Comparison of ENCODE assay signal across 16 cellular contexts in genomic region chr14:104366931-104367810, GRCh38.
DNase-seq lines count a peak whose midpoint lies in the region; ATAC-seq and TF ChIP-seq lines count a peak whose summit lies in the region.
"Had no signal": no experiment of that assay in that cellular context is flagged by ENCODE, and none has a peak within 500 bp of the region (broad histone marks: within the 10 kb centered on the region; RNA-seq: fewer than 3 reads in every experiment).

No MANE protein-coding gene starts in this region.

- H3K4me3 Mint-ChIP-seq in stimulated activated memory B cell treated with anti-CD40 and anti-IgM and Interleukin-4, amounts not matched to agents 10 μg/mL and 1 μg/mL and 100 μg/mL, for 72 hours, result no peak overlapping the region
- H3K4me3 Mint-ChIP-seq: CD4-positive, alpha-beta memory T cell; H9 had no signal

- TF ChIP-seq CTCF in lower lobe of right lung (IDR thresholded peaks at IDR 0.05), result no peak

- peaks cover 22% of the 10 kb centered on the region for H3K27me3 ChIP-seq in lower lobe of right lung (ENCODE audit: low read depth)
- H3K27me3 ChIP-seq: BE2C had no signal

- H3K27ac ChIP-seq in lower lobe of right lung, result no peak overlapping the region
- H3K27ac ChIP-seq: A549, C4-2B had no signal

- no peak overlapping the region for H3K4me3 ChIP-seq in lower lobe of right lung
- H3K4me3 ChIP-seq: A549 had no signal

- no peaks in the 10 kb centered on the region for H3K9me3 ChIP-seq in lower lobe of right lung
- H3K9me3 ChIP-seq: A549, BE2C had no signal

- H3K36me3 ChIP-seq in lower lobe of right lung, result no peaks in the 10 kb centered on the region
- H3K36me3 ChIP-seq: BE2C had no signal

- peaks cover 37% of the 10 kb centered on the region for H3K27me3 Mint-ChIP-seq in stimulated activated memory B cell treated with anti-CD40 and anti-IgM and Interleukin-4, amounts not matched to agents 10 μg/mL and 1 μg/mL and 100 μg/mL, for 72 hours
- H3K27me3 Mint-ChIP-seq: CD4-positive, alpha-beta memory T cell had no signal

- peaks cover 9% of the 10 kb centered on the region for H3K9me3 Mint-ChIP-seq in stimulated activated memory B cell treated with anti-CD40 and anti-IgM and Interleukin-4, amounts not matched to agents 10 μg/mL and 1 μg/mL and 100 μg/mL, for 72 hours
- H3K9me3 Mint-ChIP-seq: H9 had no signal

- ATAC-seq in Right ventricle myocardium superior (ENCODE audit: poor library complexity), result no peak
- no peak for ATAC-seq in left ventricle myocardium superior
- no peak for ATAC-seq in lower lobe of right lung
- ATAC-seq in stimulated activated memory B cell treated with anti-CD40 and anti-IgM and Interleukin-4, amounts not matched to agents 10 μg/mL and 1 μg/mL and 100 μg/mL, for 72 hours, result peak; percentile 4
- ATAC-seq in HG02642 (IDR thresholded peaks at IDR 0.05; ENCODE audit: poor library complexity, unreplicated experiment), result no peak
- ATAC-seq: A549 had no signal

- H3K4me1 Mint-ChIP-seq in stimulated activated memory B cell treated with anti-CD40 and anti-IgM and Interleukin-4, amounts not matched to agents 10 μg/mL and 1 μg/mL and 100 μg/mL, for 72 hours, result no peaks in the 10 kb centered on the region

- no peaks in the 10 kb centered on the region for H3K36me3 Mint-ChIP-seq in stimulated activated memory B cell treated with anti-CD40 and anti-IgM and Interleukin-4, amounts not matched to agents 10 μg/mL and 1 μg/mL and 100 μg/mL, for 72 hours
- H3K36me3 Mint-ChIP-seq: CD4-positive, alpha-beta memory T cell had no signal

- peak; percentile 26 for DNase-seq in Right ventricle myocardium superior
- no peak for DNase-seq in cardiac septum (ENCODE audit: low spot score)
- DNase-seq in left ventricle myocardium superior, result peak; percentile 14
- DNase-seq in lower lobe of right lung, result peak; percentile 25
- DNase-seq in NCI-H226, result no peak
- DNase-seq in activated naive CD4-positive, alpha-beta T cell (lab: John Stamatoyannopoulos, UW), result no peak
- DNase-seq: CD4-positive, alpha-beta memory T cell; COR-L47; GF-D8; GOT3; H9 had no signal

- no peaks in the 10 kb centered on the region for H3K4me1 ChIP-seq in lower lobe of right lung
- H3K4me1 ChIP-seq: A549 had no signal

- intact Hi-C loops in Right ventricle myocardium superior (cut with DNase I), result no loop called here
- intact Hi-C loops in cardiac septum (cut with DNase I), result no loop called here
- intact Hi-C loops in left ventricle myocardium superior (cut with micrococcal nuclease), result no loop called here
- intact Hi-C loops in lower lobe of right lung (cut with DNase I), result no loop called here

- H3K27ac Mint-ChIP-seq in stimulated activated memory B cell treated with anti-CD40 and anti-IgM and Interleukin-4, amounts not matched to agents 10 μg/mL and 1 μg/mL and 100 μg/mL, for 72 hours, result no peak overlapping the region
- H3K27ac Mint-ChIP-seq: H9 had no signal

Comparison
In these comparisons a context has a peak if more than half of its experiments do, and no peak if none do; other contexts are left out.
1. DNase-seq: peak in Right ventricle myocardium superior (single experiment), left ventricle myocardium superior (single experiment) and lower lobe of right lung (single experiment); none in cardiac septum (single experiment), NCI-H226 (single experiment) and activated naive CD4-positive, alpha-beta T cell (0 of 4).